1 cellular context compared by ENCODE assay signal in genomic region chr10:66925896-66926719, GRCh38.
TF ChIP-seq lines count a peak whose summit lies in the region.

Gene LRRTM3, plus strand, starts transcription at chr10:66926036.

TF ChIP-seq in SK-N-SH, 30 proteins besides CTCF, POLR2A, EP300 and RAD21 (continued from another document):
- TF ChIP-seq USF1 (IDR thresholded peaks at IDR 0.05; ENCODE audit: borderline replicate concordance, low read depth) (no peak), EZH2phosphoT487 (IDR thresholded peaks at IDR 0.05; ENCODE audit: borderline replicate concordance, low read depth) (no peak), GABPA (IDR thresholded peaks at IDR 0.05; ENCODE audit: low read depth) (no peak), TEAD4 (IDR thresholded peaks at IDR 0.05; ENCODE audit: borderline replicate concordance, insufficient read depth) (no peak), SMC3 (IDR thresholded peaks at IDR 0.05; ENCODE audit: low read depth, low read length) (peak; percentile 25; the same call in 1 of the 2 replicates), ELF1 (IDR thresholded peaks at IDR 0.05) (no peak), YY1 (IDR thresholded peaks at IDR 0.05; ENCODE audit: low read depth) (no peak), FOXM1 (IDR thresholded peaks at IDR 0.05; ENCODE audit: low read depth) (no peak), GATA2 (CRISPR knock-in tag; IDR thresholded peaks at IDR 0.05) (no peak), JUND (IDR thresholded peaks at IDR 0.05) (no peak), RXRA (IDR thresholded peaks at IDR 0.05; ENCODE audit: borderline replicate concordance, low read depth) (no peak), RFX5 (IDR thresholded peaks at IDR 0.05; ENCODE audit: low read length) (no peak), CHD2 (IDR thresholded peaks at IDR 0.05; ENCODE audit: low read length, partially characterized antibody) (no peak), POLR2AphosphoS5 (IDR thresholded peaks at IDR 0.05; ENCODE audit: low read depth, low read length) (no peak), MAX (IDR thresholded peaks at IDR 0.05; ENCODE audit: low read depth) (0 out of 2 replicates have a peak, but pooled peaks have one; percentile 26), NRF1 (IDR thresholded peaks at IDR 0.05; ENCODE audit: low read depth, low read length) (no peak), NFIC (IDR thresholded peaks at IDR 0.05; ENCODE audit: borderline replicate concordance) (no peak)
- TF ChIP-seq, protein P1, sequence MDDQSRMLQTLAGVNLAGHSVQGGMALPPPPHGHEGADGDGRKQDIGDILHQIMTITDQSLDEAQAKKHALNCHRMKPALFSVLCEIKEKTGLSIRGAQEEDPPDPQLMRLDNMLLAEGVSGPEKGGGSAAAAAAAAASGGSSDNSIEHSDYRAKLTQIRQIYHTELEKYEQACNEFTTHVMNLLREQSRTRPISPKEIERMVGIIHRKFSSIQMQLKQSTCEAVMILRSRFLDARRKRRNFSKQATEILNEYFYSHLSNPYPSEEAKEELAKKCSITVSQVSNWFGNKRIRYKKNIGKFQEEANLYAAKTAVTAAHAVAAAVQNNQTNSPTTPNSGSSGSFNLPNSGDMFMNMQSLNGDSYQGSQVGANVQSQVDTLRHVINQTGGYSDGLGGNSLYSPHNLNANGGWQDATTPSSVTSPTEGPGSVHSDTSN (IDR thresholded peaks at IDR 0.05), result no peak
- TF ChIP-seq, protein P2, sequence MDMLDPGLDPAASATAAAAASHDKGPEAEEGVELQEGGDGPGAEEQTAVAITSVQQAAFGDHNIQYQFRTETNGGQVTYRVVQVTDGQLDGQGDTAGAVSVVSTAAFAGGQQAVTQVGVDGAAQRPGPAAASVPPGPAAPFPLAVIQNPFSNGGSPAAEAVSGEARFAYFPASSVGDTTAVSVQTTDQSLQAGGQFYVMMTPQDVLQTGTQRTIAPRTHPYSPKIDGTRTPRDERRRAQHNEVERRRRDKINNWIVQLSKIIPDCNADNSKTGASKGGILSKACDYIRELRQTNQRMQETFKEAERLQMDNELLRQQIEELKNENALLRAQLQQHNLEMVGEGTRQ (IDR thresholded peaks at IDR 0.05; ENCODE audit: borderline replicate concordance, low read depth, low read length), result no peak
